In genomic region chr2:140994856-140995255, GRCh38 we compare ENCODE assay signal across 20 cellular contexts.
DNase-seq lines count a peak whose midpoint lies in the region; ATAC-seq, FAIRE-seq and TF ChIP-seq lines count a peak whose summit lies in the region.
"Had no signal": no experiment of that assay in that cellular context is flagged by ENCODE, and none has a peak within 500 bp of the region (broad histone marks: within the 10 kb centered on the region; RNA-seq: fewer than 3 reads in every experiment).

No MANE protein-coding gene starts in this region.

- no peak overlapping the region for H3K27ac ChIP-seq in OCI-LY3 (ENCODE audit: low read length)
- H3K27ac ChIP-seq in neural progenitor cell = no peak overlapping the region
- H3K27ac ChIP-seq: BLaER1 treated with 17β-estradiol and CSF1 and Interleukin-3, amounts not matched to agents 10 nM and 100 nM had no signal

- no peak for ATAC-seq in GM21515 (IDR thresholded peaks at IDR 0.05; ENCODE audit: unreplicated experiment)
- ATAC-seq in HG03354 (IDR thresholded peaks at IDR 0.05; ENCODE audit: poor library complexity, severe bottlenecking, unreplicated experiment) = no peak
- ATAC-seq: CD8-positive, alpha-beta T cell; HCT116; HepG2 had no signal

- H3K27me3 ChIP-seq in OCI-LY3 (ENCODE audit: low read depth, low read length) (no peaks in the 10 kb centered on the region), adipocyte (replicated peaks; ENCODE audit: control insufficient read depth, insufficient read depth, low read length) (no peaks in the 10 kb centered on the region), neural progenitor cell (no peaks in the 10 kb centered on the region)
- H3K27me3 ChIP-seq: BLaER1 treated with 17β-estradiol and CSF1 and Interleukin-3, amounts not matched to agents 10 nM and 100 nM had no signal

- H3K9me3 ChIP-seq in OCI-LY3 (ENCODE audit: insufficient read depth, low read length) (no peaks in the 10 kb centered on the region), adipocyte (ENCODE audit: control insufficient read depth, low read length) (no peaks in the 10 kb centered on the region), neural progenitor cell (ENCODE audit: low read depth) (no peaks in the 10 kb centered on the region)
- H3K9me3 ChIP-seq: BLaER1 treated with 17β-estradiol and CSF1 and Interleukin-3, amounts not matched to agents 10 nM and 100 nM had no signal

- TF ChIP-seq POLR2A in GM12891 (IDR thresholded peaks at IDR 0.05; ENCODE audit: low read depth, low read length) = no peak

- H3K4me3 ChIP-seq in OCI-LY3 (ENCODE audit: low read length) = no peak overlapping the region
- H3K4me3 ChIP-seq in adipocyte (ENCODE audit: low read length) = no peak overlapping the region
- H3K4me3 ChIP-seq in neural progenitor cell = no peak overlapping the region
- H3K4me3 ChIP-seq: BLaER1 treated with 17β-estradiol and CSF1 and Interleukin-3, amounts not matched to agents 10 nM and 100 nM had no signal

- DNase-seq in adipocyte (ENCODE audit: low read depth) = peak; percentile 29
- no peak for DNase-seq in neural progenitor cell (ENCODE audit: low spot score)
- no peak for DNase-seq in GM12891 (ENCODE audit: insufficient read length, low spot score)
- DNase-seq: Calu3; CD8-positive, alpha-beta T cell; DMS53; DND-41; EL; GOT3; H7; HFFc6 had no signal

- H3K4me1 ChIP-seq in OCI-LY3 (ENCODE audit: low read length) (no peaks in the 10 kb centered on the region), adipocyte (ENCODE audit: control insufficient read depth, insufficient read depth, low read length) (peaks cover 46% of the 10 kb centered on the region), neural progenitor cell (no peaks in the 10 kb centered on the region)
- H3K4me1 ChIP-seq: BLaER1 treated with 17β-estradiol and CSF1 and Interleukin-3, amounts not matched to agents 10 nM and 100 nM had no signal

- H3K4me2 ChIP-seq in OCI-LY3 (ENCODE audit: low read length) = no peak overlapping the region
- H3K4me2 ChIP-seq in neural progenitor cell = no peak overlapping the region
- H3K4me2 ChIP-seq: BLaER1 treated with 17β-estradiol and CSF1 and Interleukin-3, amounts not matched to agents 10 nM and 100 nM had no signal

- H3K9ac ChIP-seq in OCI-LY3 (ENCODE audit: low read length) (no peak overlapping the region), adipocyte (ENCODE audit: low read length) (no peak overlapping the region), neural progenitor cell (no peak overlapping the region)
- H3K9ac ChIP-seq: BLaER1 treated with 17β-estradiol and CSF1 and Interleukin-3, amounts not matched to agents 10 nM and 100 nM had no signal

- no peaks in the 10 kb centered on the region for H4K20me1 ChIP-seq in OCI-LY3 (ENCODE audit: insufficient read depth, low read length)
- H4K20me1 ChIP-seq in neural progenitor cell (ENCODE audit: low read depth) = no peaks in the 10 kb centered on the region
- H4K20me1 ChIP-seq: BLaER1 treated with 17β-estradiol and CSF1 and Interleukin-3, amounts not matched to agents 10 nM and 100 nM had no signal

- no peaks in the 10 kb centered on the region for H3K79me2 ChIP-seq in OCI-LY3 (ENCODE audit: low read length)
- no peaks in the 10 kb centered on the region for H3K79me2 ChIP-seq in neural progenitor cell (ENCODE audit: low read depth)

- H3K27ac Mint-ChIP-seq in neural progenitor cell = no peak overlapping the region
- H3K27ac Mint-ChIP-seq: B cell; CD8-positive, alpha-beta T cell; HFFc6 had no signal

- peak overlapping the region; percentile 63 for H2AFZ ChIP-seq in OCI-LY3 (ENCODE audit: low read depth, low read length)
- H2AFZ ChIP-seq in neural progenitor cell (replicated peaks) = peak overlapping the region; percentile 61

- H3K36me3 ChIP-seq in OCI-LY3 (replicated peaks; ENCODE audit: low read depth, low read length) = no peaks in the 10 kb centered on the region
- no peaks in the 10 kb centered on the region for H3K36me3 ChIP-seq in adipocyte (ENCODE audit: control insufficient read depth, insufficient read depth, low read length, severe bottlenecking)
- no peaks in the 10 kb centered on the region for H3K36me3 ChIP-seq in neural progenitor cell
- H3K36me3 ChIP-seq: BLaER1 treated with 17β-estradiol and CSF1 and Interleukin-3, amounts not matched to agents 10 nM and 100 nM had no signal

- no peak for FAIRE-seq in GM12891 (lab: Jason Lieb, UNC)
- FAIRE-seq: GM12892, GM18507, HepG2 had no signal

- H3K9me3 Mint-ChIP-seq in neural progenitor cell = no peaks in the 10 kb centered on the region
- H3K9me3 Mint-ChIP-seq: HFFc6 had no signal

- H3K4me3 Mint-ChIP-seq in neural progenitor cell = no peak overlapping the region
- H3K4me3 Mint-ChIP-seq: B cell; CD8-positive, alpha-beta T cell; HFFc6 had no signal

- no peaks in the 10 kb centered on the region for H3K27me3 Mint-ChIP-seq in neural progenitor cell (ENCODE audit: insufficient read depth, low read depth)
- H3K27me3 Mint-ChIP-seq: B cell had no signal

- peaks cover 9% of the 10 kb centered on the region for H3K4me1 Mint-ChIP-seq in neural progenitor cell
- H3K4me1 Mint-ChIP-seq: B cell had no signal

- H3K36me3 Mint-ChIP-seq in neural progenitor cell = no peaks in the 10 kb centered on the region
- H3K36me3 Mint-ChIP-seq: CD8-positive, alpha-beta T cell had no signal

- no peak for TF ChIP-seq CTCF in OCI-LY3 (IDR thresholded peaks at IDR 0.05; ENCODE audit: low read depth, low read length)
- TF ChIP-seq CTCF in neural progenitor cell (IDR thresholded peaks at IDR 0.05) = no peak

- no peaks in the 10 kb centered on the region for H3F3A ChIP-seq in neural progenitor cell (ENCODE audit: low read depth)

TF ChIP-seq in GM12891, 5 proteins besides CTCF, POLR2A, EP300 and RAD21:
- TF ChIP-seq POLR2AphosphoS5 (IDR thresholded peaks at IDR 0.05; ENCODE audit: low read depth, low read length) = no peak
- TF ChIP-seq POU2F2 (IDR thresholded peaks at IDR 0.05; ENCODE audit: low read depth, low read length) = no peak
- no peak for TF ChIP-seq TAF1 (IDR thresholded peaks at IDR 0.05; ENCODE audit: low read depth, low read length)
- TF ChIP-seq SPI1 (IDR thresholded peaks at IDR 0.05; ENCODE audit: low read depth, low read length) = no peak
- no peak for TF ChIP-seq PAX5 (IDR thresholded peaks at IDR 0.05; ENCODE audit: insufficient read depth, low read length, severe bottlenecking)
